In the genomic region with DNA sequence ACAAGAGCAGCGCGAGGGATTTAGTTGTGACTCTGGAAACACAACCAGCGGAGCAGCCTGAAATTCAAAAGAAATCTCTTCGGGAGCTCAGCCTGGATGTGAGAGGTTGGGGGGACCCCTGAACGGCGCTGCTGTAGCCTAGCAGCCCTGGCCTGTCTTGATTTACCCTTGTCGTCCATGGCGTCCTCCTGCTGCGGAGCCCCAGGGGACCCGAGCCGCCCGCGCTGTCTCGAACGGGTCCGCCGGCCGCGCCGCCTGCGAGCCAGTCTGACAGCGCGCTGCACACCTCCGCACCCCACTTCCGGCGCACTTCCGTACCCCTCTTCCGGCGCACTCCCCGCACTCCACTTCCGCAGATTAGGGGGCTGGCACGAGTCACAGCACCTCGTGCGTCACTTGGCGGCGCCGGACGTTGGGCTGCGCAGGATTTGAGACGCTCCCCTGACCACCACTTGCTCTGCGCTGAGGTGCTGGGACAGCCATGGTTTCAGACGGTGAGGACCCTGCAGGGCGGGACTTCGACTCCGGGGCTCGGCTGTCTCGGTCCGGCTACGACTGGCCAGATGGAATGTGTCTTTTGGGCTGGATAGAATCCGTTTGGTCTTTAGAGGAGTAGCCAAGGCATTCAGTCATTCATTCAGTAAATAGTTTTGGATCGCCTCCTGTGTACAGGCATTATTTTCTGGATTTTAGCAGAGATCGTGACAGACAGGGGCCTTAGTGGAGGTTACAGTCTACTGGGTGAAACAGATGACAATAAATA, we compare ENCODE assay signal across 1 cellular context.
TF ChIP-seq lines count a peak whose summit lies in the region.

A gene (minus strand): TSS at position 308 of the 763 bp plus-strand sequence. CDS start 129 bp downstream, at position 179.
A gene (plus strand): TSS at position 451 of the 763 bp plus-strand sequence. CDS start 31 bp downstream, at position 482.

TF ChIP-seq in GM23338, 12 proteins besides CTCF, POLR2A, EP300 and RAD21 (continued from another document):
- TF ChIP-seq NANOG (IDR thresholded peaks at IDR 0.05; ENCODE audit: borderline replicate concordance) (no peak), EZH2 (IDR thresholded peaks at IDR 0.05; ENCODE audit: low read depth, unreplicated experiment) (no peak), ZNF331 (CRISPR knock-in tag; IDR thresholded peaks at IDR 0.05; ENCODE audit: low read depth) (no peak), STAT1 (IDR thresholded peaks at IDR 0.05; ENCODE audit: unreplicated experiment) (no peak)
- TF ChIP-seq, protein P1, sequence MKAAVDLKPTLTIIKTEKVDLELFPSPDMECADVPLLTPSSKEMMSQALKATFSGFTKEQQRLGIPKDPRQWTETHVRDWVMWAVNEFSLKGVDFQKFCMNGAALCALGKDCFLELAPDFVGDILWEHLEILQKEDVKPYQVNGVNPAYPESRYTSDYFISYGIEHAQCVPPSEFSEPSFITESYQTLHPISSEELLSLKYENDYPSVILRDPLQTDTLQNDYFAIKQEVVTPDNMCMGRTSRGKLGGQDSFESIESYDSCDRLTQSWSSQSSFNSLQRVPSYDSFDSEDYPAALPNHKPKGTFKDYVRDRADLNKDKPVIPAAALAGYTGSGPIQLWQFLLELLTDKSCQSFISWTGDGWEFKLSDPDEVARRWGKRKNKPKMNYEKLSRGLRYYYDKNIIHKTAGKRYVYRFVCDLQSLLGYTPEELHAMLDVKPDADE (IDR thresholded peaks at IDR 0.05): peak; percentile 96
- TF ChIP-seq, protein P2, sequence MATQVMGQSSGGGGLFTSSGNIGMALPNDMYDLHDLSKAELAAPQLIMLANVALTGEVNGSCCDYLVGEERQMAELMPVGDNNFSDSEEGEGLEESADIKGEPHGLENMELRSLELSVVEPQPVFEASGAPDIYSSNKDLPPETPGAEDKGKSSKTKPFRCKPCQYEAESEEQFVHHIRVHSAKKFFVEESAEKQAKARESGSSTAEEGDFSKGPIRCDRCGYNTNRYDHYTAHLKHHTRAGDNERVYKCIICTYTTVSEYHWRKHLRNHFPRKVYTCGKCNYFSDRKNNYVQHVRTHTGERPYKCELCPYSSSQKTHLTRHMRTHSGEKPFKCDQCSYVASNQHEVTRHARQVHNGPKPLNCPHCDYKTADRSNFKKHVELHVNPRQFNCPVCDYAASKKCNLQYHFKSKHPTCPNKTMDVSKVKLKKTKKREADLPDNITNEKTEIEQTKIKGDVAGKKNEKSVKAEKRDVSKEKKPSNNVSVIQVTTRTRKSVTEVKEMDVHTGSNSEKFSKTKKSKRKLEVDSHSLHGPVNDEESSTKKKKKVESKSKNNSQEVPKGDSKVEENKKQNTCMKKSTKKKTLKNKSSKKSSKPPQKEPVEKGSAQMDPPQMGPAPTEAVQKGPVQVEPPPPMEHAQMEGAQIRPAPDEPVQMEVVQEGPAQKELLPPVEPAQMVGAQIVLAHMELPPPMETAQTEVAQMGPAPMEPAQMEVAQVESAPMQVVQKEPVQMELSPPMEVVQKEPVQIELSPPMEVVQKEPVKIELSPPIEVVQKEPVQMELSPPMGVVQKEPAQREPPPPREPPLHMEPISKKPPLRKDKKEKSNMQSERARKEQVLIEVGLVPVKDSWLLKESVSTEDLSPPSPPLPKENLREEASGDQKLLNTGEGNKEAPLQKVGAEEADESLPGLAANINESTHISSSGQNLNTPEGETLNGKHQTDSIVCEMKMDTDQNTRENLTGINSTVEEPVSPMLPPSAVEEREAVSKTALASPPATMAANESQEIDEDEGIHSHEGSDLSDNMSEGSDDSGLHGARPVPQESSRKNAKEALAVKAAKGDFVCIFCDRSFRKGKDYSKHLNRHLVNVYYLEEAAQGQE (IDR thresholded peaks at IDR 0.05; ENCODE audit: unreplicated experiment): no peak
- TF ChIP-seq, protein P3, sequence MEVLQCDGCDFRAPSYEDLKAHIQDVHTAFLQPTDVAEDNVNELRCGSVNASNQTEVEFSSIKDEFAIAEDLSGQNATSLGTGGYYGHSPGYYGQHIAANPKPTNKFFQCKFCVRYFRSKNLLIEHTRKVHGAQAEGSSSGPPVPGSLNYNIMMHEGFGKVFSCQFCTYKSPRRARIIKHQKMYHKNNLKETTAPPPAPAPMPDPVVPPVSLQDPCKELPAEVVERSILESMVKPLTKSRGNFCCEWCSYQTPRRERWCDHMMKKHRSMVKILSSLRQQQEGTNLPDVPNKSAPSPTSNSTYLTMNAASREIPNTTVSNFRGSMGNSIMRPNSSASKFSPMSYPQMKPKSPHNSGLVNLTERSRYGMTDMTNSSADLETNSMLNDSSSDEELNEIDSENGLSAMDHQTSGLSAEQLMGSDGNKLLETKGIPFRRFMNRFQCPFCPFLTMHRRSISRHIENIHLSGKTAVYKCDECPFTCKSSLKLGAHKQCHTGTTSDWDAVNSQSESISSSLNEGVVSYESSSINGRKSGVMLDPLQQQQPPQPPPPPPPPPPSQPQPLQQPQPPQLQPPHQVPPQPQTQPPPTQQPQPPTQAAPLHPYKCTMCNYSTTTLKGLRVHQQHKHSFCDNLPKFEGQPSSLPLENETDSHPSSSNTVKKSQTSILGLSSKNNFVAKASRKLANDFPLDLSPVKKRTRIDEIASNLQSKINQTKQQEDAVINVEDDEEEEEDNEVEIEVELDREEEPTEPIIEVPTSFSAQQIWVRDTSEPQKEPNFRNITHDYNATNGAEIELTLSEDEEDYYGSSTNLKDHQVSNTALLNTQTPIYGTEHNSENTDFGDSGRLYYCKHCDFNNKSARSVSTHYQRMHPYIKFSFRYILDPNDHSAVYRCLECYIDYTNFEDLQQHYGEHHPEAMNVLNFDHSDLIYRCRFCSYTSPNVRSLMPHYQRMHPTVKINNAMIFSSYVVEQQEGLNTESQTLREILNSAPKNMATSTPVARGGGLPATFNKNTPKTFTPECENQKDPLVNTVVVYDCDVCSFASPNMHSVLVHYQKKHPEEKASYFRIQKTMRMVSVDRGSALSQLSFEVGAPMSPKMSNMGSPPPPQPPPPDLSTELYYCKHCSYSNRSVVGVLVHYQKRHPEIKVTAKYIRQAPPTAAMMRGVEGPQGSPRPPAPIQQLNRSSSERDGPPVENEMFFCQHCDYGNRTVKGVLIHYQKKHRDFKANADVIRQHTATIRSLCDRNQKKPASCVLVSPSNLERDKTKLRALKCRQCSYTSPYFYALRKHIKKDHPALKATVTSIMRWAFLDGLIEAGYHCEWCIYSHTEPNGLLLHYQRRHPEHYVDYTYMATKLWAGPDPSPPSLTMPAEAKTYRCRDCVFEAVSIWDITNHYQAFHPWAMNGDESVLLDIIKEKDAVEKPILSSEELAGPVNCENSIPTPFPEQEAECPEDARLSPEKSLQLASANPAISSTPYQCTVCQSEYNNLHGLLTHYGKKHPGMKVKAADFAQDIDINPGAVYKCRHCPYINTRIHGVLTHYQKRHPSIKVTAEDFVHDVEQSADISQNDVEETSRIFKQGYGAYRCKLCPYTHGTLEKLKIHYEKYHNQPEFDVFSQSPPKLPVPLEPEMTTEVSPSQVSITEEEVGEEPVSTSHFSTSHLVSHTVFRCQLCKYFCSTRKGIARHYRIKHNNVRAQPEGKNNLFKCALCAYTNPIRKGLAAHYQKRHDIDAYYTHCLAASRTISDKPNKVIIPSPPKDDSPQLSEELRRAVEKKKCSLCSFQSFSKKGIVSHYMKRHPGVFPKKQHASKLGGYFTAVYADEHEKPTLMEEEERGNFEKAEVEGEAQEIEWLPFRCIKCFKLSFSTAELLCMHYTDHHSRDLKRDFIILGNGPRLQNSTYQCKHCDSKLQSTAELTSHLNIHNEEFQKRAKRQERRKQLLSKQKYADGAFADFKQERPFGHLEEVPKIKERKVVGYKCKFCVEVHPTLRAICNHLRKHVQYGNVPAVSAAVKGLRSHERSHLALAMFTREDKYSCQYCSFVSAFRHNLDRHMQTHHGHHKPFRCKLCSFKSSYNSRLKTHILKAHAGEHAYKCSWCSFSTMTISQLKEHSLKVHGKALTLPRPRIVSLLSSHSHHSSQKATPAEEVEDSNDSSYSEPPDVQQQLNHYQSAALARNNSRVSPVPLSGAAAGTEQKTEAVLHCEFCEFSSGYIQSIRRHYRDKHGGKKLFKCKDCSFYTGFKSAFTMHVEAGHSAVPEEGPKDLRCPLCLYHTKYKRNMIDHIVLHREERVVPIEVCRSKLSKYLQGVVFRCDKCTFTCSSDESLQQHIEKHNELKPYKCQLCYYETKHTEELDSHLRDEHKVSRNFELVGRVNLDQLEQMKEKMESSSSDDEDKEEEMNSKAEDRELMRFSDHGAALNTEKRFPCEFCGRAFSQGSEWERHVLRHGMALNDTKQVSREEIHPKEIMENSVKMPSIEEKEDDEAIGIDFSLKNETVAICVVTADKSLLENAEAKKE (CRISPR knock-in tag; IDR thresholded peaks at IDR 0.05): no peak
